ENCODE assay signal across 1 cellular context in genomic region chr11:71928739-71929443, GRCh38.
TF ChIP-seq lines count a peak whose summit lies in the region.

TSS of gene RNF121 (plus strand) at chr11:71929046. CDS start at chr11:71929062, 16 bp downstream.

TF ChIP-seq in WTC11, 78 proteins besides CTCF, POLR2A, EP300 and RAD21 (continued from another document):
- no peak for TF ChIP-seq ATF3 (CRISPR knock-in tag; conservative IDR thresholded peaks at IDR 0.05)
- no peak for TF ChIP-seq STAT6 (CRISPR knock-in tag; conservative IDR thresholded peaks at IDR 0.05; ENCODE audit: low read depth)
- TF ChIP-seq HMGXB4 (CRISPR knock-in tag; IDR thresholded peaks at IDR 0.05), result no peak
- TF ChIP-seq ZNF512 (CRISPR knock-in tag; IDR thresholded peaks at IDR 0.05; ENCODE audit: borderline replicate concordance), result no peak
- TF ChIP-seq ZNF317 (CRISPR knock-in tag; IDR thresholded peaks at IDR 0.05; ENCODE audit: borderline replicate concordance, low read depth), result no peak
- TF ChIP-seq NR1H2 (CRISPR knock-in tag; IDR thresholded peaks at IDR 0.05), result no peak
- no peak for TF ChIP-seq ZNF671 (CRISPR knock-in tag; IDR thresholded peaks at IDR 0.05)
- no peak for TF ChIP-seq ZMAT4 (CRISPR knock-in tag; IDR thresholded peaks at IDR 0.05)
- TF ChIP-seq ZNF121 (CRISPR knock-in tag; IDR thresholded peaks at IDR 0.05), result no peak
- TF ChIP-seq JAZF1 (CRISPR knock-in tag; IDR thresholded peaks at IDR 0.05), result no peak
- TF ChIP-seq MLX (CRISPR knock-in tag; IDR thresholded peaks at IDR 0.05), result no peak
- no peak for TF ChIP-seq USF1 (CRISPR knock-in tag; IDR thresholded peaks at IDR 0.05)
- no peak for TF ChIP-seq ATF2 (CRISPR knock-in tag; IDR thresholded peaks at IDR 0.05; ENCODE audit: borderline replicate concordance, low read depth)
- TF ChIP-seq GRHL2 (CRISPR knock-in tag; IDR thresholded peaks at IDR 0.05; ENCODE audit: insufficient replicate concordance, severe bottlenecking), result no peak
- no peak for TF ChIP-seq KAT7 (CRISPR knock-in tag; IDR thresholded peaks at IDR 0.05; ENCODE audit: borderline replicate concordance)
- TF ChIP-seq NFYB (CRISPR knock-in tag; conservative IDR thresholded peaks at IDR 0.05; ENCODE audit: low read depth), result peak; percentile 62
- TF ChIP-seq EMX1 (CRISPR knock-in tag; IDR thresholded peaks at IDR 0.05), result no peak
- no peak for TF ChIP-seq ZNF532 (CRISPR knock-in tag; IDR thresholded peaks at IDR 0.05; ENCODE audit: borderline replicate concordance)
- TF ChIP-seq CDX4 (CRISPR knock-in tag; IDR thresholded peaks at IDR 0.05; ENCODE audit: borderline replicate concordance), result no peak
- no peak for TF ChIP-seq IRF2 (CRISPR knock-in tag; IDR thresholded peaks at IDR 0.05; ENCODE audit: borderline replicate concordance, low read depth)
- no peak for TF ChIP-seq ATF6 (CRISPR knock-in tag; IDR thresholded peaks at IDR 0.05)
- no peak for TF ChIP-seq CREM (CRISPR knock-in tag; IDR thresholded peaks at IDR 0.05)
